ENCODE assay signal across 11 cellular contexts in the genomic region with DNA sequence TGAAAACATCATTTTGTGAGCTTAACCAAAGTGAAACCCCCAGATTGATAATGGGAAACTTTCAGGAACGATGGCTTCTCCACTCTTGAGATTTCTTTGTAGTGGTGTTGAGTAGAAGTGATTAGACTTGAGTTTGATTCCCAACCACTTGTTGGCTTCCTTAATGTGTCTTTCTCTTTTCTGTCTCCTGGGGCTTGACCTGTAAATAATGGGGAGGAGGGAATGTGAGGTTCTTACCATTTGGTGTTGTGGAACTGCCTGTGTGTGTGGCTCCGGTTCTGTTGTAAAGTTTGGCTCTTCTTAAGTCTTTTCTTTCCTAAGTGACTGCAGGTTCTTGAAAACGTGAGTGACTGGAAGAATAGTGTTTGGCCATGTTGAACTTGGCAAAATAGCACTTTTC. TPM values are rescaled to one million over a fixed set of nuclear protein-coding genes. Genes with fewer than 3 reads are reported as not detected.
DNase-seq lines count a peak whose midpoint lies in the region; ATAC-seq and TF ChIP-seq lines count a peak whose summit lies in the region.
"Had no signal": no experiment of that assay in that cellular context is flagged by ENCODE, and none has a peak within 500 bp of the region (broad histone marks: within the 10 kb centered on the region; RNA-seq: fewer than 3 reads in every experiment).

No MANE protein-coding gene starts in this region.

- peaks cover 19% of the 10 kb centered on the region for H3K4me1 ChIP-seq in thymus (ENCODE audit: control insufficient read depth, insufficient read depth, low read length)

- CTCF ChIA-PET in activated CD8-positive, alpha-beta memory T cell treated with anti-CD3 and anti-CD28 coated beads, Interleukin-2, amount 10 ng/mL, durations not matched to agents 7 days and 5 days (lab: Charles Lee): interaction anchor here (0.9 to 8.9 kb wide), 5 partner anchors 11 to 133 kb away, joined by 3 to 100 read pairs (median 3); no protein-coding TSS in a partner anchor

- no peak overlapping the region for H3K27ac ChIP-seq in thymus (ENCODE audit: low read depth)

- H3K4me3 ChIP-seq in kidney epithelial cell (ENCODE audit: low read depth, low read length) (peak overlapping the region; percentile 27), thymus (ENCODE audit: low read length) (peak overlapping the region; percentile 100)

- H3K36me3 ChIP-seq in kidney epithelial cell (ENCODE audit: control insufficient read depth, insufficient read depth, low read length): peaks cover 4% of the 10 kb centered on the region
- peaks cover 29% of the 10 kb centered on the region for H3K36me3 ChIP-seq in thymus (ENCODE audit: control insufficient read depth, insufficient read depth)

- peaks cover 59% of the 10 kb centered on the region for H3K4me1 Mint-ChIP-seq in activated CD8-positive, alpha-beta memory T cell treated with anti-CD3 and anti-CD28 coated beads, Interleukin-2, amount 10 ng/mL, durations not matched to agents 7 days and 5 days
- H3K4me1 Mint-ChIP-seq in activated naive CD8-positive, alpha-beta T cell treated with anti-CD3 and anti-CD28 coated beads for 36 hours: peaks cover 60% of the 10 kb centered on the region

- ATAC-seq in activated CD8-positive, alpha-beta memory T cell treated with anti-CD3 and anti-CD28 coated beads, Interleukin-2, amount 10 ng/mL, durations not matched to agents 7 days and 5 days: no peak
- ATAC-seq in HG03457 (IDR thresholded peaks at IDR 0.05; ENCODE audit: unreplicated experiment): no peak
- no peak for ATAC-seq in HG02938 (IDR thresholded peaks at IDR 0.05; ENCODE audit: unreplicated experiment)

- H3K27me3 ChIP-seq in kidney epithelial cell (ENCODE audit: control insufficient read depth, insufficient read depth, low read length) (no peaks in the 10 kb centered on the region), thymus (ENCODE audit: control insufficient read depth, insufficient read depth) (no peaks in the 10 kb centered on the region)

- no peak for TF ChIP-seq CTCF in kidney epithelial cell (IDR thresholded peaks at IDR 0.05; ENCODE audit: insufficient read depth, low read length, poor library complexity, severe bottlenecking)

- no peaks in the 10 kb centered on the region for H3K27me3 Mint-ChIP-seq in activated CD8-positive, alpha-beta memory T cell treated with anti-CD3 and anti-CD28 coated beads, Interleukin-2, amount 10 ng/mL, durations not matched to agents 7 days and 5 days
- no peaks in the 10 kb centered on the region for H3K27me3 Mint-ChIP-seq in activated naive CD8-positive, alpha-beta T cell treated with anti-CD3 and anti-CD28 coated beads for 36 hours

- no peak for DNase-seq in activated CD8-positive, alpha-beta memory T cell treated with anti-CD3 and anti-CD28 coated beads, Interleukin-2, amount 10 ng/mL, durations not matched to agents 7 days and 5 days
- no peak for DNase-seq in activated CD8-positive, alpha-beta memory T cell treated with anti-CD3 and anti-CD28 coated beads, Interleukin-2, amount 50 U/mL, for 4 hours
- no peak for DNase-seq in activated naive CD8-positive, alpha-beta T cell treated with anti-CD3 and anti-CD28 coated beads for 36 hours
- DNase-seq in kidney epithelial cell (ENCODE audit: low read depth) (no peak), AML-193 (lab: John Stamatoyannopoulos, UW) (no peak)
- DNase-seq: C1 segment of cervical spinal cord; cerebellar nuclear complex; stimulated activated CD4-positive, alpha-beta T cell treated with anti-CD3 and anti-CD28 coated beads, Interleukin-1b, Interleukin-23, amount 100 ng/mL, for 48 hours had no signal

- no peaks in the 10 kb centered on the region for H3K9me3 ChIP-seq in thymus (ENCODE audit: control insufficient read depth)

- H3K4me3 Mint-ChIP-seq in activated CD8-positive, alpha-beta memory T cell treated with anti-CD3 and anti-CD28 coated beads, Interleukin-2, amount 10 ng/mL, durations not matched to agents 7 days and 5 days: peak overlapping the region; percentile 85
- H3K4me3 Mint-ChIP-seq in activated naive CD8-positive, alpha-beta T cell treated with anti-CD3 and anti-CD28 coated beads for 36 hours: peak overlapping the region; percentile 94

- peaks cover 58% of the 10 kb centered on the region for H3K36me3 Mint-ChIP-seq in activated CD8-positive, alpha-beta memory T cell treated with anti-CD3 and anti-CD28 coated beads, Interleukin-2, amount 10 ng/mL, durations not matched to agents 7 days and 5 days
- H3K36me3 Mint-ChIP-seq in activated naive CD8-positive, alpha-beta T cell treated with anti-CD3 and anti-CD28 coated beads for 36 hours: peaks cover 57% of the 10 kb centered on the region

- peak overlapping the region; percentile 96 for H3K27ac Mint-ChIP-seq in activated CD8-positive, alpha-beta memory T cell treated with anti-CD3 and anti-CD28 coated beads, Interleukin-2, amount 10 ng/mL, durations not matched to agents 7 days and 5 days
- H3K27ac Mint-ChIP-seq in activated naive CD8-positive, alpha-beta T cell treated with anti-CD3 and anti-CD28 coated beads for 36 hours: peak overlapping the region; percentile 61

- no peaks in the 10 kb centered on the region for H3K9me3 Mint-ChIP-seq in activated CD8-positive, alpha-beta memory T cell treated with anti-CD3 and anti-CD28 coated beads, Interleukin-2, amount 10 ng/mL, durations not matched to agents 7 days and 5 days (ENCODE audit: low read depth)
- no peaks in the 10 kb centered on the region for H3K9me3 Mint-ChIP-seq in activated naive CD8-positive, alpha-beta T cell treated with anti-CD3 and anti-CD28 coated beads for 36 hours

- 64% methylated on average over 3 of the region's 3 CpGs for WGBS in thymus

RNA-seq across cellular contexts. Expression of a gene that starts 2.7 kb away (rescaled TPM):
- 100 to 1,000 TPM; 193 to 263 TPM for total RNA-seq in activated CD8-positive, alpha-beta memory T cell treated with anti-CD3 and anti-CD28 coated beads, Interleukin-2, amount 10 ng/mL, durations not matched to agents 7 days and 5 days
- total RNA-seq in activated naive CD8-positive, alpha-beta T cell treated with anti-CD3 and anti-CD28 coated beads for 36 hours: 100 to 1,000 TPM; 268 to 269 TPM
- total RNA-seq in kidney epithelial cell: 207 and 244 TPM in 2 replicates
- 166 TPM for polyA plus RNA-seq in thymus
